1 cellular context compared by ENCODE assay signal in the genomic region with DNA sequence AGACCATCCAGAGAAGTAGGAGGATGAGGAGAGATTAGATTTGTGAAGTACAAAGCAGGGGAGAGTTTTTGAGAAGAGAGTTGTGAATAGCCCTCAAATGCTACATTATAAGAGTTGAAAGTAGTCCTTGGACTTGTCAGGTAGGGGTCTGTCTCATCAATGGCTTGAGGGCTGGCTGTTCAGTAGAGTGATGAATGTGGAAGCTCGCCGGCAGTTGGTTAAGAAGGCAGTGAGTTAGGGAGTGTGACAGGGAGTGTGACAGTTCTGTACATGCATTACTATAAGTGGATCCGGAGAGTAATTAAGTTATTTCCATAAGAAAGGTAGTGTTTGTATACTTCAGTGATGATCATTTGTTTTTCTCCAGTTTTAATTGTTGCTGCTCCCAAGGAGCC.
TF ChIP-seq lines count a peak whose summit lies in the region.

No MANE protein-coding gene starts in this region.

TF ChIP-seq in GM12878, 131 proteins besides CTCF, POLR2A, EP300 and RAD21:
- TF ChIP-seq SKIL (IDR thresholded peaks at IDR 0.05; ENCODE audit: low read depth, poor library complexity, severe bottlenecking), result no peak
- TF ChIP-seq FOXK2 (IDR thresholded peaks at IDR 0.05), result no peak
- TF ChIP-seq FOS (IDR thresholded peaks at IDR 0.05; ENCODE audit: borderline replicate concordance, extremely low read depth, insufficient read length), result no peak
- no peak for TF ChIP-seq NR2C2 (IDR thresholded peaks at IDR 0.05; ENCODE audit: borderline replicate concordance, control insufficient read depth, insufficient read length, low read depth)
- no peak for TF ChIP-seq SIN3A (IDR thresholded peaks at IDR 0.05; ENCODE audit: low read depth, low read length)
- TF ChIP-seq, protein P1, sequence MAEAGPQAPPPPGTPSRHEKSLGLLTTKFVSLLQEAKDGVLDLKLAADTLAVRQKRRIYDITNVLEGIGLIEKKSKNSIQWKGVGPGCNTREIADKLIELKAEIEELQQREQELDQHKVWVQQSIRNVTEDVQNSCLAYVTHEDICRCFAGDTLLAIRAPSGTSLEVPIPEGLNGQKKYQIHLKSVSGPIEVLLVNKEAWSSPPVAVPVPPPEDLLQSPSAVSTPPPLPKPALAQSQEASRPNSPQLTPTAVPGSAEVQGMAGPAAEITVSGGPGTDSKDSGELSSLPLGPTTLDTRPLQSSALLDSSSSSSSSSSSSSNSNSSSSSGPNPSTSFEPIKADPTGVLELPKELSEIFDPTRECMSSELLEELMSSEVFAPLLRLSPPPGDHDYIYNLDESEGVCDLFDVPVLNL (IDR thresholded peaks at IDR 0.05; ENCODE audit: low read depth, low read length), result no peak
- no peak for TF ChIP-seq E2F8 (IDR thresholded peaks at IDR 0.05; ENCODE audit: low read depth, partially characterized antibody)
- TF ChIP-seq MYB (IDR thresholded peaks at IDR 0.05; ENCODE audit: borderline replicate concordance, low read depth, low read length), result no peak
- TF ChIP-seq RELA (IDR thresholded peaks at IDR 0.05; ENCODE audit: borderline replicate concordance, partially characterized antibody), result no peak
- TF ChIP-seq, protein P2, sequence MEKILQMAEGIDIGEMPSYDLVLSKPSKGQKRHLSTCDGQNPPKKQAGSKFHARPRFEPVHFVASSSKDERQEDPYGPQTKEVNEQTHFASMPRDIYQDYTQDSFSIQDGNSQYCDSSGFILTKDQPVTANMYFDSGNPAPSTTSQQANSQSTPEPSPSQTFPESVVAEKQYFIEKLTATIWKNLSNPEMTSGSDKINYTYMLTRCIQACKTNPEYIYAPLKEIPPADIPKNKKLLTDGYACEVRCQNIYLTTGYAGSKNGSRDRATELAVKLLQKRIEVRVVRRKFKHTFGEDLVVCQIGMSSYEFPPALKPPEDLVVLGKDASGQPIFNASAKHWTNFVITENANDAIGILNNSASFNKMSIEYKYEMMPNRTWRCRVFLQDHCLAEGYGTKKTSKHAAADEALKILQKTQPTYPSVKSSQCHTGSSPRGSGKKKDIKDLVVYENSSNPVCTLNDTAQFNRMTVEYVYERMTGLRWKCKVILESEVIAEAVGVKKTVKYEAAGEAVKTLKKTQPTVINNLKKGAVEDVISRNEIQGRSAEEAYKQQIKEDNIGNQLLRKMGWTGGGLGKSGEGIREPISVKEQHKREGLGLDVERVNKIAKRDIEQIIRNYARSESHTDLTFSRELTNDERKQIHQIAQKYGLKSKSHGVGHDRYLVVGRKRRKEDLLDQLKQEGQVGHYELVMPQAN (conservative IDR thresholded peaks at IDR 0.05), result no peak
- TF ChIP-seq HDAC6 (IDR thresholded peaks at IDR 0.05; ENCODE audit: unreplicated experiment), result no peak
- no peak for TF ChIP-seq TAF1 (IDR thresholded peaks at IDR 0.05; ENCODE audit: borderline replicate concordance, low read depth, low read length)
- TF ChIP-seq ESRRA (IDR thresholded peaks at IDR 0.05; ENCODE audit: low read length), result no peak
- TF ChIP-seq RAD51 (IDR thresholded peaks at IDR 0.05), result no peak
- TF ChIP-seq RCOR1 (conservative IDR thresholded peaks at IDR 0.05; ENCODE audit: low read depth, low read length), result no peak
- no peak for TF ChIP-seq LARP7 (IDR thresholded peaks at IDR 0.05)
- TF ChIP-seq KAT2A (conservative IDR thresholded peaks at IDR 0.05; ENCODE audit: control insufficient read depth, low read depth, low read length), result no peak
- TF ChIP-seq CUX1 (IDR thresholded peaks at IDR 0.05; ENCODE audit: insufficient replicate concordance, low read depth, low read length), result no peak
